Comparison of ENCODE assay signal across 2 cellular contexts in the genomic region with DNA sequence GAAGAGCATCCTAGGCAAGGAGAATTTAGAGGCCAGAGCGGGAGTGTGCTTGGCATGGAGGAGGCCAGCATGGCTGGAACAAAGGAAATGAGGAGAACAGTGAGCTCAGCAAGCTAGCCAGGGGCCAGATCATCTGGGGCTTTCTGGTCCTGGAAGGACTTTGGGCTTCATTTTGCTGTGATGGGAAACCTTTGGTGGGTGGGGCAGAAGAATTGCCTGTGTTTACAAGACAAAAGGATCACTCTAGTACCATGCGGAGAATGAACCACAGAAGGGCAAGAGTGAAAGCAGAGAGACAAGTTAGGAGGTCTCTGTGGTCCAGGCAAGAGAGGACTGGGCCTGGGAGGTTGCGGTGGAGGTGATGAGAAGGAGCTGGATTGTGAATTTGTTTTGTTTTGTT.
TF ChIP-seq lines count a peak whose summit lies in the region.

No MANE protein-coding gene starts in this region.

TF ChIP-seq in GM23338, 12 proteins besides CTCF, POLR2A, EP300 and RAD21:
- TF ChIP-seq ZNF462 (CRISPR knock-in tag; IDR thresholded peaks at IDR 0.05) (peak; percentile 25; the same call in 1 of the 2 replicates), POLR2AphosphoS5 (IDR thresholded peaks at IDR 0.05; ENCODE audit: low read depth) (no peak)

TF ChIP-seq in H1, 55 proteins besides CTCF, POLR2A, EP300 and RAD21 (continued from another document):
- TF ChIP-seq SP1 (IDR thresholded peaks at IDR 0.05; ENCODE audit: low read depth, low read length) (no peak), KDM4A (IDR thresholded peaks at IDR 0.05; ENCODE audit: low read depth, low read length, severe bottlenecking) (no peak), CBX8 (IDR thresholded peaks at IDR 0.05; ENCODE audit: borderline replicate concordance, low read depth, low read length) (no peak), USF2 (IDR thresholded peaks at IDR 0.05; ENCODE audit: low read length) (no peak), EZH2 (IDR thresholded peaks at IDR 0.05; ENCODE audit: low read depth, low read length, severe bottlenecking) (no peak), SP4 (IDR thresholded peaks at IDR 0.05; ENCODE audit: low read length) (no peak), SIRT6 (IDR thresholded peaks at IDR 0.05; ENCODE audit: low read length) (no peak), CHD1 (IDR thresholded peaks at IDR 0.05; ENCODE audit: low read depth, low read length) (no peak), HDAC2 (IDR thresholded peaks at IDR 0.05; ENCODE audit: borderline replicate concordance in 1 of 2, low read depth in 2 of 2, low read length in 2 of 2) (no peak), SRF (IDR thresholded peaks at IDR 0.05; ENCODE audit: low read depth, low read length) (no peak), MAFK (IDR thresholded peaks at IDR 0.05; ENCODE audit: low read depth, low read length) (no peak), BRCA1 (IDR thresholded peaks at IDR 0.05; ENCODE audit: low read depth, low read length) (no peak), NANOG (IDR thresholded peaks at IDR 0.05; ENCODE audit: insufficient read depth, low read depth, low read length, poor library complexity, severe bottlenecking) (no peak), POU5F1 (IDR thresholded peaks at IDR 0.05; ENCODE audit: low read depth, low read length) (no peak)
